2 cellular contexts compared by ENCODE assay signal in genomic region chr6:29746846-29747687, GRCh38.
TF ChIP-seq lines count a peak whose summit lies in the region.

No MANE protein-coding gene starts in this region.

TF ChIP-seq in HCT116, 20 proteins besides CTCF, POLR2A, EP300 and RAD21:
- TF ChIP-seq ZNF274 (IDR thresholded peaks at IDR 0.05; ENCODE audit: low read depth, low read length) (no peak), REST (IDR thresholded peaks at IDR 0.05; ENCODE audit: low read depth) (no peak), CEBPB (IDR thresholded peaks at IDR 0.05; ENCODE audit: low read depth) (no peak), SRF (IDR thresholded peaks at IDR 0.05; ENCODE audit: low read depth) (no peak), MAX (IDR thresholded peaks at IDR 0.05) (no peak), EZH2 (IDR thresholded peaks at IDR 0.05) (no peak), EZH2phosphoT487 (IDR thresholded peaks at IDR 0.05; ENCODE audit: borderline replicate concordance) (no peak), FOSL1 (IDR thresholded peaks at IDR 0.05; ENCODE audit: low read depth) (no peak), ATF3 (IDR thresholded peaks at IDR 0.05) (no peak), ZFX (IDR thresholded peaks at IDR 0.05) (no peak), SIN3A (IDR thresholded peaks at IDR 0.05; ENCODE audit: low read depth) (no peak), CBX3 (IDR thresholded peaks at IDR 0.05; ENCODE audit: low read depth) (no peak), TCF7L2 (IDR thresholded peaks at IDR 0.05; ENCODE audit: borderline replicate concordance, extremely low read depth, insufficient read depth, insufficient read length) (no peak), JUND (IDR thresholded peaks at IDR 0.05) (no peak), POLR2AphosphoS5 (IDR thresholded peaks at IDR 0.05; ENCODE audit: low read depth, low read length) (no peak), ELF1 (IDR thresholded peaks at IDR 0.05; ENCODE audit: borderline replicate concordance, low read depth) (no peak)

TF ChIP-seq in K562, 482 proteins besides CTCF, POLR2A, EP300 and RAD21:
- TF ChIP-seq ZC3H8 (IDR thresholded peaks at IDR 0.05) (no peak), ZNF766 (CRISPR knock-in tag; conservative IDR thresholded peaks at IDR 0.05) (no peak), ZBTB33 (CRISPR knock-in tag; IDR thresholded peaks at IDR 0.05) (peak; percentile 88), CBFA2T3 (IDR thresholded peaks at IDR 0.05) (no peak), ZNF589 (CRISPR knock-in tag; IDR thresholded peaks at IDR 0.05; ENCODE audit: low read depth) (no peak), FOXA3 (CRISPR knock-in tag; conservative IDR thresholded peaks at IDR 0.05 in 1 of 2, IDR thresholded peaks at IDR 0.05 in 1 of 2) (no peak), POLR3A (IDR thresholded peaks at IDR 0.05; ENCODE audit: borderline replicate concordance, extremely low read depth, insufficient read depth, insufficient read length) (no peak), CEBPB (tag; IDR thresholded peaks at IDR 0.05) (peak; percentile 76), ZNF384 (IDR thresholded peaks at IDR 0.05; ENCODE audit: low read depth, low read length) (peak; percentile 66; the same call in 1 of the 2 replicates), CHCHD3 (CRISPR knock-in tag; IDR thresholded peaks at IDR 0.05) (no peak), RBM22 (IDR thresholded peaks at IDR 0.05; ENCODE audit: low read depth, low read length, poor library complexity, severe bottlenecking) (no peak), MEIS2 (IDR thresholded peaks at IDR 0.05; ENCODE audit: partially characterized antibody) (no peak), MITF (IDR thresholded peaks at IDR 0.05) (no peak)
